In genomic region chr17:76265624-76266243, GRCh38 we compare ENCODE assay signal across 8 cellular contexts. TPM values are rescaled to one million over a fixed set of nuclear protein-coding genes. Genes with fewer than 3 reads are reported as not detected.
A peak's percentile ranks its signal among the peaks of the same experiment; 100 is the strongest.
DNase-seq lines count a peak whose midpoint lies in the region; ATAC-seq and TF ChIP-seq lines count a peak whose summit lies in the region.

No MANE protein-coding gene starts in this region.

- peak; percentile 64 for DNase-seq in NCI-H2196 (lab: John Stamatoyannopoulos, UW; ENCODE audit: unreplicated experiment)
- no peak for DNase-seq in NCI-H2196 treated with DMSO at 0.1 percent for 48 hours (lab: John Stamatoyannopoulos, UW; ENCODE audit: unreplicated experiment)
- peak; percentile 12 for DNase-seq in NCI-H345 treated with DMSO at 0.1 percent for 48 hours (lab: John Stamatoyannopoulos, UW; ENCODE audit: unreplicated experiment)
- DNase-seq in activated T-helper 9 cell treated with anti-CD3 and anti-CD28 coated beads, Interleukin-2, amount 50 U/mL, for 16 hours (ENCODE audit: low read depth): peak; percentile 51
- DNase-seq in fibroblast of the aortic adventitia (ENCODE audit: low read depth): peak; percentile 52
- DNase-seq in neural crest cell (ENCODE audit: low read depth, low spot score): peak; percentile 52
- DNase-seq in iPS-NIHi7 (ENCODE audit: extremely low spot score): no peak

- no peaks in the 10 kb centered on the region for H3K9me3 Mint-ChIP-seq in neural crest cell

- TF ChIP-seq CTCF in fibroblast of the aortic adventitia (IDR thresholded peaks at IDR 0.05; ENCODE audit: insufficient read depth, low read length) (no peak), neural crest cell (conservative IDR thresholded peaks at IDR 0.05) (no peak)

- no peak for TF ChIP-seq POLR2A in GM18505 (IDR thresholded peaks at IDR 0.05; ENCODE audit: borderline replicate concordance, extremely low read depth, insufficient read depth, insufficient read length)

- H3K27me3 Mint-ChIP-seq in neural crest cell (ENCODE audit: low read depth): no peaks in the 10 kb centered on the region

- peaks cover 60% of the 10 kb centered on the region for H3K4me1 Mint-ChIP-seq in neural crest cell

- H3K4me3 Mint-ChIP-seq in neural crest cell: peak overlapping the region; percentile 87

- no peak overlapping the region for H3K27ac Mint-ChIP-seq in neural crest cell (ENCODE audit: unreplicated experiment)

- no peaks in the 10 kb centered on the region for H3K36me3 Mint-ChIP-seq in neural crest cell (ENCODE audit: low read depth)

- peak overlapping the region; percentile 80 for H3K4me3 ChIP-seq in fibroblast of the aortic adventitia (ENCODE audit: low read depth, low read length)

- ATAC-seq in GM18505 (IDR thresholded peaks at IDR 0.05; ENCODE audit: unreplicated experiment): no peak

RNA-seq across cellular contexts. Expression of gene UBALD2, which starts 0.6 kb away (rescaled TPM):
- total RNA-seq in fibroblast of the aortic adventitia (ENCODE audit: low replicate concordance) (1.9 and 3.7 TPM in 2 replicates), neural crest cell (18.8 and 21.5 TPM in 2 replicates)

RNA-seq across cellular contexts. Expression of gene RNF157, which starts 25.4 kb away (rescaled TPM):
- 0.08 and 0.18 TPM in 2 replicates for total RNA-seq in fibroblast of the aortic adventitia (ENCODE audit: low replicate concordance)
- total RNA-seq in neural crest cell: 50.4 and 54.0 TPM in 2 replicates

RNA-seq across cellular contexts. Expression of gene QRICH2, which starts 42.3 kb away (rescaled TPM):
- total RNA-seq in fibroblast of the aortic adventitia (ENCODE audit: low replicate concordance) (1.8 and 2.2 TPM in 2 replicates), neural crest cell (10.6 and 12.3 TPM in 2 replicates)

Comparison
In these comparisons a context has a peak if more than half of its experiments do, and no peak if none do; other contexts are left out.
1. DNase-seq: peak in NCI-H2196 (single experiment), NCI-H345 treated with DMSO at 0.1 percent for 48 hours (single experiment), activated T-helper 9 cell treated with anti-CD3 and anti-CD28 coated beads, Interleukin-2, amount 50 U/mL, for 16 hours (single experiment), fibroblast of the aortic adventitia (single experiment) and neural crest cell (single experiment); none in NCI-H2196 treated with DMSO at 0.1 percent for 48 hours (single experiment) and iPS-NIHi7 (single experiment).
2. RNA of gene RNF157, which starts 25.4 kb away (total RNA-seq): 50.4 to 54.0 TPM in neural crest cell; 0.08 to 0.18 TPM in fibroblast of the aortic adventitia; every median in the first group is over 10 times any median in the second.